In genomic region chr7:129055861-129056464, GRCh38 we compare ENCODE assay signal across 11 cellular contexts. TPM values are rescaled to one million over a fixed set of nuclear protein-coding genes. Genes with fewer than 3 reads are reported as not detected.
DNase-seq lines count a peak whose midpoint lies in the region; ATAC-seq and TF ChIP-seq lines count a peak whose summit lies in the region.
"Had no signal": no experiment of that assay in that cellular context is flagged by ENCODE, and none has a peak within 500 bp of the region (broad histone marks: within the 10 kb centered on the region; RNA-seq: fewer than 3 reads in every experiment).

No MANE protein-coding gene starts in this region.

- H3K9me3 ChIP-seq in adipocyte (ENCODE audit: control insufficient read depth, low read length): no peaks in the 10 kb centered on the region
- H3K9me3 ChIP-seq: pancreas had no signal

- peak; percentile 13 for DNase-seq in AG10803 (ENCODE audit: low read depth)
- DNase-seq in adipocyte (ENCODE audit: low read depth): no peak
- DNase-seq in naive B cell: no peak
- no peak for DNase-seq in NAMALWA (ENCODE audit: low spot score)
- DNase-seq in head of caudate nucleus: no peak
- DNase-seq: DMS79 treated with DMSO at 0.1 percent for 48 hours; stimulated activated naive CD4-positive, alpha-beta T cell had no signal

- ATAC-seq in HG03045 (IDR thresholded peaks at IDR 0.05; ENCODE audit: unreplicated experiment) (peak; percentile 42), naive B cell (ENCODE audit: low read depth in 2 of 2) (no peak), HG02571 (IDR thresholded peaks at IDR 0.05; ENCODE audit: unreplicated experiment) (no peak), HG03442 (IDR thresholded peaks at IDR 0.05; ENCODE audit: unreplicated experiment) (no peak)

- H3K4me3 Mint-ChIP-seq in naive B cell: peak overlapping the region; percentile 96 to 99 (median 99)

- peak overlapping the region in 5 of 6 donors; percentile 98 to 100 (median 99) for H3K27ac Mint-ChIP-seq in naive B cell

- H3K36me3 Mint-ChIP-seq in naive B cell: peaks cover 0 to 9% of the 10 kb centered on the region in 2 donors

- H3K4me1 ChIP-seq in adipocyte (ENCODE audit: control insufficient read depth, insufficient read depth, low read length): peaks cover 15% of the 10 kb centered on the region

- H3K27me3 Mint-ChIP-seq in naive B cell: peaks cover 6 to 8% (median 7%) of the 10 kb centered on the region in 3 donors

- H3K4me1 Mint-ChIP-seq in naive B cell: peaks cover 14 to 46% (median 25%) of the 10 kb centered on the region in 3 donors

- H3K27me3 ChIP-seq in adipocyte (replicated peaks; ENCODE audit: control insufficient read depth, insufficient read depth, low read length): peaks cover 5% of the 10 kb centered on the region
- H3K27me3 ChIP-seq: pancreas had no signal

- peak overlapping the region; percentile 97 for H3K4me3 ChIP-seq in AG10803 (ENCODE audit: low read length)
- peak overlapping the region; percentile 98 for H3K4me3 ChIP-seq in adipocyte (ENCODE audit: low read length)

- intact Hi-C loops in head of caudate nucleus (cut with DNase I): loop anchor here (10.0 kb wide), 1 partner anchor 559 kb away; the partner anchor contains the start of gene NRF1

- H3K36me3 ChIP-seq in adipocyte (ENCODE audit: control insufficient read depth, insufficient read depth, low read length, severe bottlenecking): no peaks in the 10 kb centered on the region
- H3K36me3 ChIP-seq: pancreas had no signal

- no peak for TF ChIP-seq CTCF in AG10803 (conservative IDR thresholded peaks at IDR 0.05; ENCODE audit: low read length)

- no peaks in the 10 kb centered on the region for H3K9me3 Mint-ChIP-seq in naive B cell

- peak overlapping the region; percentile 95 for H3K9ac ChIP-seq in adipocyte (ENCODE audit: low read length)

RNA-seq across cellular contexts. Expression of gene TNPO3, which starts 1.1 kb away (rescaled TPM):
- 10 to 100 TPM; 28.7 to 38.7 (median 34.1) TPM for polyA plus RNA-seq in naive B cell (ENCODE audit: low read depth in 6 of 6)
